In genomic region chr6:93550551-93551276, GRCh38 we compare ENCODE assay signal across 18 cellular contexts.
DNase-seq lines count a peak whose midpoint lies in the region; ATAC-seq and TF ChIP-seq lines count a peak whose summit lies in the region.
"Had no signal": no experiment of that assay in that cellular context is flagged by ENCODE, and none has a peak within 500 bp of the region (broad histone marks: within the 10 kb centered on the region; RNA-seq: fewer than 3 reads in every experiment).

No MANE protein-coding gene starts in this region.

- H3K4me3 ChIP-seq in Loucy (ENCODE audit: low read length, poor library complexity, severe bottlenecking): no peak overlapping the region
- H3K4me3 ChIP-seq: heart right ventricle, vagina had no signal

- H3K9me2 ChIP-seq in Loucy (replicated peaks; ENCODE audit: low read depth, low read length): no peaks in the 10 kb centered on the region

- H3K4me1 ChIP-seq in Loucy (ENCODE audit: insufficient read depth, low read length, poor library complexity, severe bottlenecking): peaks cover 8% of the 10 kb centered on the region
- H3K4me1 ChIP-seq: heart right ventricle, vagina had no signal

- no peaks in the 10 kb centered on the region for H3K27me3 ChIP-seq in Loucy (ENCODE audit: insufficient read depth, low read length, poor library complexity, severe bottlenecking)
- H3K27me3 ChIP-seq: heart right ventricle, vagina had no signal

- H3K36me3 ChIP-seq in Loucy (ENCODE audit: insufficient read depth, low read length): no peaks in the 10 kb centered on the region
- H3K36me3 ChIP-seq: heart right ventricle, vagina had no signal

- H3K9ac ChIP-seq in Loucy (ENCODE audit: low read depth, low read length, poor library complexity, severe bottlenecking): no peak overlapping the region

- no peak for TF ChIP-seq CTCF in Loucy (conservative IDR thresholded peaks at IDR 0.05; ENCODE audit: low read length)

- H3F3A ChIP-seq in Loucy (ENCODE audit: low read depth): no peaks in the 10 kb centered on the region

- no peaks in the 10 kb centered on the region for H3K79me2 ChIP-seq in Loucy (ENCODE audit: insufficient read depth, low read length)

- peak; percentile 75 for DNase-seq in DMS53 (lab: John Stamatoyannopoulos, UW)
- peak; percentile 25 to 46 for DNase-seq in NCI-H526 (lab: John Stamatoyannopoulos, UW)
- DNase-seq in iris pigment epithelial cell (ENCODE audit: low read depth): peak; percentile 3
- DNase-seq in activated CD4-positive, alpha-beta T cell treated with anti-CD3 and anti-CD28 coated beads for 1 hour: no peak
- DNase-seq in NCI-H1930 (lab: John Stamatoyannopoulos, UW): no peak
- DNase-seq: activated CD4-positive, alpha-beta T cell treated with anti-CD3 and anti-CD28 coated beads, Interleukin-2, amount 50 U/mL, for 1 hour; activated naive CD4-positive, alpha-beta T cell; anterior cingulate cortex; endodermal cell; heart right ventricle; KBM-7; naive thymus-derived CD8-positive, alpha-beta T cell; NCI-H1092; posterior cingulate gyrus; stimulated activated CD4-positive, alpha-beta T cell treated with anti-CD3 and anti-CD28 coated beads, Interleukin-4, amount 100 ng/mL, for 1 hour had no signal

- H2AFZ ChIP-seq in Loucy (ENCODE audit: low read length): no peak overlapping the region

- peak overlapping the region; percentile 22 for H3K4me2 ChIP-seq in Loucy (ENCODE audit: low read depth, low read length, poor library complexity, severe bottlenecking)

- H4K20me1 ChIP-seq in Loucy (ENCODE audit: insufficient read depth, low read length, poor library complexity, severe bottlenecking): no peaks in the 10 kb centered on the region

- no peak for ATAC-seq in GM18870 (IDR thresholded peaks at IDR 0.05; ENCODE audit: unreplicated experiment)
- ATAC-seq: heart right ventricle; naive thymus-derived CD8-positive, alpha-beta T cell had no signal

- no peaks in the 10 kb centered on the region for H3K9me3 ChIP-seq in Loucy (ENCODE audit: insufficient read depth, low read depth, low read length)
- H3K9me3 ChIP-seq: vagina had no signal

Comparison
In these comparisons a context has a peak if more than half of its experiments do, and no peak if none do; other contexts are left out.
1. DNase-seq: peak in DMS53 (single experiment), NCI-H526 (2 of 2) and iris pigment epithelial cell (single experiment); none in activated CD4-positive, alpha-beta T cell treated with anti-CD3 and anti-CD28 coated beads for 1 hour (single experiment) and NCI-H1930 (0 of 2).